In genomic region chr15:74390049-74390441, GRCh38 we compare ENCODE assay signal across 12 cellular contexts. TPM values are rescaled to one million over a fixed set of nuclear protein-coding genes. Genes with fewer than 3 reads are reported as not detected.
DNase-seq lines count a peak whose midpoint lies in the region; ATAC-seq and TF ChIP-seq lines count a peak whose summit lies in the region.
"Not testable (repeated sequence)": the region's sequence is repeated elsewhere in the genome, so short reads cannot be mapped to it uniquely, and the experiment has no call there.
"Had no signal": no experiment of that assay in that cellular context is flagged by ENCODE, and none has a peak within 500 bp of the region (broad histone marks: within the 10 kb centered on the region; RNA-seq: fewer than 3 reads in every experiment).

No MANE protein-coding gene starts in this region.

- H3K4me3 Mint-ChIP-seq in activated CD4-positive, alpha-beta T cell treated with anti-CD3 and anti-CD28 coated beads for 36 hours: peak overlapping the region; percentile 22
- not testable (repeated sequence) for H3K4me3 Mint-ChIP-seq in activated T-cell treated with anti-CD3 and anti-CD28 coated beads, Interleukin-2, amount 50 U/mL, for 24 hours; dendritic cell treated with granulocyte-macrophage colony-stimulating factor and Interleukin-4, amounts not matched to agents 40 ng/mL and 50 ng/mL, for 4 days

- H3K27me3 Mint-ChIP-seq in activated CD4-positive, alpha-beta T cell treated with anti-CD3 and anti-CD28 coated beads for 36 hours; activated T-cell treated with anti-CD3 and anti-CD28 coated beads, Interleukin-2, amount 50 U/mL, for 24 hours: not testable (repeated sequence)
- peaks cover 55% of the 10 kb centered on the region for H3K27me3 Mint-ChIP-seq in dendritic cell treated with granulocyte-macrophage colony-stimulating factor and Interleukin-4, amounts not matched to agents 40 ng/mL and 50 ng/mL, for 4 days

- H3K4me3 ChIP-seq in HL-60 (replicated peaks; ENCODE audit: insufficient read depth, low read length); mesendoderm (ENCODE audit: low read length); smooth muscle cell: not testable (repeated sequence)

- H3K18ac ChIP-seq in mesendoderm (ENCODE audit: low read length): not testable (repeated sequence)

- H4K20me1 ChIP-seq in smooth muscle cell (ENCODE audit: low read depth): not testable (repeated sequence)

- peaks cover 56% of the 10 kb centered on the region for H3K4me1 Mint-ChIP-seq in activated CD4-positive, alpha-beta T cell treated with anti-CD3 and anti-CD28 coated beads for 36 hours
- peaks cover 78% of the 10 kb centered on the region for H3K4me1 Mint-ChIP-seq in activated T-cell treated with anti-CD3 and anti-CD28 coated beads, Interleukin-2, amount 50 U/mL, for 24 hours (ENCODE audit: low read depth)
- peaks cover 54% of the 10 kb centered on the region for H3K4me1 Mint-ChIP-seq in dendritic cell treated with granulocyte-macrophage colony-stimulating factor and Interleukin-4, amounts not matched to agents 40 ng/mL and 50 ng/mL, for 4 days (ENCODE audit: low read depth)

- not testable (repeated sequence) for H3K9me3 ChIP-seq in smooth muscle cell (replicated peaks; ENCODE audit: low read depth)

- H3K9me3 Mint-ChIP-seq in activated CD4-positive, alpha-beta T cell treated with anti-CD3 and anti-CD28 coated beads for 36 hours (ENCODE audit: low read depth); activated T-cell treated with anti-CD3 and anti-CD28 coated beads, Interleukin-2, amount 50 U/mL, for 24 hours; activated naive CD4-positive, alpha-beta T cell treated with anti-CD3 and anti-CD28 coated beads, Interleukin-2, amount 50 U/mL, for 72 hours; dendritic cell treated with granulocyte-macrophage colony-stimulating factor and Interleukin-4, amounts not matched to agents 40 ng/mL and 50 ng/mL, for 4 days: not testable (repeated sequence)

- H2BK5ac ChIP-seq in mesendoderm (ENCODE audit: low read length): not testable (repeated sequence)

- peak overlapping the region; percentile 76 for H3K27ac Mint-ChIP-seq in activated CD4-positive, alpha-beta T cell treated with anti-CD3 and anti-CD28 coated beads for 36 hours
- H3K27ac Mint-ChIP-seq in activated T-cell treated with anti-CD3 and anti-CD28 coated beads, Interleukin-2, amount 50 U/mL, for 24 hours: peak overlapping the region; percentile 97
- peak overlapping the region; percentile 65 to 73 for H3K27ac Mint-ChIP-seq in activated naive CD4-positive, alpha-beta T cell treated with anti-CD3 and anti-CD28 coated beads, Interleukin-2, amount 50 U/mL, for 72 hours
- H3K27ac Mint-ChIP-seq in dendritic cell treated with granulocyte-macrophage colony-stimulating factor and Interleukin-4, amounts not matched to agents 40 ng/mL and 50 ng/mL, for 4 days: peak overlapping the region; percentile 66

- H3F3A ChIP-seq in smooth muscle cell (ENCODE audit: low read depth): not testable (repeated sequence)

- H3K4ac ChIP-seq in mesendoderm (ENCODE audit: low read depth, low read length): peak overlapping the region; percentile 19

- H3K36me3 ChIP-seq in mesendoderm (ENCODE audit: control insufficient read depth, insufficient read depth, low read length); smooth muscle cell (ENCODE audit: low read depth): not testable (repeated sequence)

- CTCF ChIA-PET in activated CD4-positive, alpha-beta T cell treated with anti-CD3 and anti-CD28 coated beads for 36 hours (lab: Charles Lee): interaction anchor here (1.1 kb wide), 1 partner anchor 7 kb away, joined by 3 read pairs; no protein-coding TSS in a partner anchor

- H3K27me3 ChIP-seq in HL-60 (ENCODE audit: insufficient read depth, poor library complexity, severe bottlenecking); mesendoderm (ENCODE audit: insufficient read depth, low read length, poor library complexity); smooth muscle cell (ENCODE audit: low read depth): not testable (repeated sequence)

- H3K79me2 ChIP-seq in mesendoderm (ENCODE audit: control insufficient read depth, insufficient read depth, low read length); smooth muscle cell (ENCODE audit: low read depth): not testable (repeated sequence)

- 0 out of 2 replicates have a peak overlapping the region, but pooled peaks have one; percentile 16 for H3K27ac ChIP-seq in HL-60 (replicated peaks)
- not testable (repeated sequence) for H3K27ac ChIP-seq in mesendoderm (ENCODE audit: low read depth, low read length)
- peak overlapping the region; percentile 10 for H3K27ac ChIP-seq in smooth muscle cell (ENCODE audit: low read depth)

- not testable (repeated sequence) for TF ChIP-seq CTCF in HL-60 (IDR thresholded peaks at IDR 0.05; ENCODE audit: insufficient read depth, low read length); smooth muscle cell (IDR thresholded peaks at IDR 0.05; ENCODE audit: borderline replicate concordance, insufficient read depth, poor library complexity, severe bottlenecking)

- intact Hi-C loops in activated CD4-positive, alpha-beta T cell treated with anti-CD3 and anti-CD28 coated beads for 36 hours (cut with DNase I, micrococcal nuclease); dendritic cell treated with granulocyte-macrophage colony-stimulating factor and Interleukin-4, amounts not matched to agents 40 ng/mL and 50 ng/mL, for 4 days (cut with micrococcal nuclease): not testable (repeated sequence)

- H3K9ac ChIP-seq in mesendoderm (ENCODE audit: low read length); smooth muscle cell (ENCODE audit: low read depth): not testable (repeated sequence)

- not testable (repeated sequence) for H2BK15ac ChIP-seq in mesendoderm (replicated peaks; ENCODE audit: low read depth)

- H3K4me2 ChIP-seq in mesendoderm (ENCODE audit: low read length); smooth muscle cell: not testable (repeated sequence)

- peak overlapping the region; percentile 1 for H3K56ac ChIP-seq in mesendoderm (ENCODE audit: low read length)

- H3K4me1 ChIP-seq in mesendoderm (ENCODE audit: control insufficient read depth, low read depth, low read length); smooth muscle cell (ENCODE audit: low read depth): not testable (repeated sequence)

- H2BK120ac ChIP-seq in mesendoderm (ENCODE audit: low read depth, low read length): not testable (repeated sequence)

- H4K5ac ChIP-seq in mesendoderm (ENCODE audit: low read length): not testable (repeated sequence)

- WGBS in mesendoderm (ENCODE audit: extremely low coverage, insufficient coverage, low lambda C conversion rate): no CpG with 5 or more reads among the region's 10 CpGs
- WGBS in smooth muscle cell (ENCODE audit: low lambda C conversion rate): 98% methylated on average over 10 of the region's 10 CpGs

- DNase-seq in HL-60 (ENCODE audit: low read depth in 1 of 2, low spot score in 1 of 2); activated CD4-positive, alpha-beta T cell treated with anti-CD3 and anti-CD28 coated beads for 36 hours; activated T-cell treated with anti-CD3 and anti-CD28 coated beads, Interleukin-2, amount 50 U/mL, for 24 hours; activated naive CD4-positive, alpha-beta T cell treated with anti-CD3 and anti-CD28 coated beads, Interleukin-2, amount 50 U/mL, for 72 hours (ENCODE audit: low spot score in 2 of 2); mesendoderm; smooth muscle cell (lab: John Stamatoyannopoulos, UW; ENCODE audit: unreplicated experiment): not testable (repeated sequence)

- not testable (repeated sequence) for H3K36me3 Mint-ChIP-seq in activated CD4-positive, alpha-beta T cell treated with anti-CD3 and anti-CD28 coated beads for 36 hours (ENCODE audit: low read depth); activated T-cell treated with anti-CD3 and anti-CD28 coated beads, Interleukin-2, amount 50 U/mL, for 24 hours (ENCODE audit: low read depth); activated naive CD4-positive, alpha-beta T cell treated with anti-CD3 and anti-CD28 coated beads, Interleukin-2, amount 50 U/mL, for 72 hours; dendritic cell treated with granulocyte-macrophage colony-stimulating factor and Interleukin-4, amounts not matched to agents 40 ng/mL and 50 ng/mL, for 4 days (ENCODE audit: low read depth)

- H3K23ac ChIP-seq in mesendoderm (ENCODE audit: low read length): not testable (repeated sequence)

- not testable (repeated sequence) for H3K79me1 ChIP-seq in mesendoderm (ENCODE audit: low read length)

- H4K8ac ChIP-seq in mesendoderm (ENCODE audit: low read depth, low read length): not testable (repeated sequence)

- not testable (repeated sequence) for H2AK5ac ChIP-seq in mesendoderm (ENCODE audit: low read length)

- ATAC-seq in activated CD4-positive, alpha-beta T cell treated with anti-CD3 and anti-CD28 coated beads for 36 hours; activated naive CD4-positive, alpha-beta T cell treated with anti-CD3 and anti-CD28 coated beads, Interleukin-2, amount 50 U/mL, for 72 hours: not testable (repeated sequence)

- H2AFZ ChIP-seq in smooth muscle cell (ENCODE audit: low read depth): not testable (repeated sequence)

- POLR2A ChIA-PET in activated CD4-positive, alpha-beta T cell treated with anti-CD3 and anti-CD28 coated beads for 36 hours (lab: Charles Lee): not testable (repeated sequence)

RNA-seq across cellular contexts. Expression of gene CYP11A1, which starts 22.6 kb away (rescaled TPM):
- total RNA-seq in activated CD4-positive, alpha-beta T cell treated with anti-CD3 and anti-CD28 coated beads for 36 hours: not detected
- total RNA-seq in activated naive CD4-positive, alpha-beta T cell treated with anti-CD3 and anti-CD28 coated beads, Interleukin-2, amount 50 U/mL, for 72 hours: under 1 TPM in 1 of 2 donors, not detected in 1; 0.59 TPM
- 2.5 TPM for polyA plus RNA-seq in mesendoderm (2013, experiment 1 of 2)
- polyA plus RNA-seq in mesendoderm (2013, experiment 2 of 2): 2.9 TPM
- total RNA-seq in smooth muscle cell: 2.2 and 6.6 TPM in 2 replicates
- 3.5 and 5.1 TPM in 2 replicates for polyA plus RNA-seq in smooth muscle cell
- total RNA-seq: Calu3; CD8-positive, alpha-beta T cell; NCI-H460; RPMI7951; SJCRH30 had no signal

RNA-seq across cellular contexts. Expression of gene SEMA7A, which starts 43.7 kb away (rescaled TPM):
- 10 to 100 TPM; 57.3 to 57.7 TPM for total RNA-seq in activated CD4-positive, alpha-beta T cell treated with anti-CD3 and anti-CD28 coated beads for 36 hours
- 10 to 100 TPM; 47.8 to 53.6 TPM for total RNA-seq in activated naive CD4-positive, alpha-beta T cell treated with anti-CD3 and anti-CD28 coated beads, Interleukin-2, amount 50 U/mL, for 72 hours
- polyA plus RNA-seq in mesendoderm (2013, experiment 1 of 2): 9.6 TPM
- 10.6 TPM for polyA plus RNA-seq in mesendoderm (2013, experiment 2 of 2)
- total RNA-seq in smooth muscle cell: 33.7 and 44.5 TPM in 2 replicates
- polyA plus RNA-seq in smooth muscle cell: 9.3 and 14.9 TPM in 2 replicates
